8 cellular contexts compared by ENCODE assay signal in the genomic region with DNA sequence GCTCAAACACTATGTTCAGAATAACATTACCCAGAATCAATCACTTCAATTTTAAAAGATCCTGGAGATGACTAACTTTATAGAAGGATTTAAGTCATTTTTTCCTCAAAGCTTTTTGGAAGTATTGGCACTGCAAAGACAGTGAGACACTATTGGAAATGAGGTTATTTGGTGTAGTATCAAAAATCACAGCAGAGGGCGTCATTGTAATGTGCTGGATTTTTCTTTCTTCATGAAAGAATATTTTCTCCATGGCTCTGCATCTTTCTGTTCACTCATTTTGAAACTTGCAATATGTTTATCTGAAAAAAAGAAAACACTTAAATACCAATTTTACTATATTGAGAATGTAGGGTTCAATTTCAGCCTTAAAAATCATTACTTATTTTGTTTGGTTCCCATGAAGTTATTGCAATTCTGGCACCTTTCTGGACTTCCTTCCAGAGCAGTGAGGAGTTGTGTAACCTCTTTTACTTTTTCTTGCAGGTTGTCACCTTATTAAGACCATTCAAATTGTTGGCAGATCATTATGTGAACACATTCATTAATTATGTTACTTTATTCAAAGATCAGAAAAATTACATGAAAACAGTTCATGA. TPM values are rescaled to one million over a fixed set of nuclear protein-coding genes. Genes with fewer than 3 reads are reported as not detected.
DNase-seq lines count a peak whose midpoint lies in the region.

No MANE protein-coding gene starts in this region.

- DNase-seq in NCI-H82 (lab: John Stamatoyannopoulos, UW): peak; percentile 77
- DNase-seq in NCI-H82 treated with DMSO at 0.1 percent for 48 hours (lab: John Stamatoyannopoulos, UW; ENCODE audit: unreplicated experiment): no peak
- DNase-seq in NCI-H345 treated with DMSO at 0.1 percent for 48 hours (lab: John Stamatoyannopoulos, UW; ENCODE audit: unreplicated experiment): peak; percentile 10
- peak; percentile 73 for DNase-seq in dermis blood vessel endothelial cell
- DNase-seq in middle frontal gyrus (ENCODE audit: extremely low spot score, low spot score): peak; percentile 67
- no peak for DNase-seq in SIG-M5 treated with dmso at 0.1 percent for 504 hours (lab: John Stamatoyannopoulos, UW; ENCODE audit: unreplicated experiment)
- no peak for DNase-seq in GF-D8 (lab: John Stamatoyannopoulos, UW)
- no peak for DNase-seq in NK-92 (lab: John Stamatoyannopoulos, UW; ENCODE audit: unreplicated experiment)

RNA-seq across cellular contexts. Expression of a gene that starts 3.7 kb away (rescaled TPM):
- total RNA-seq in dermis blood vessel endothelial cell: not detected in 2 replicates

RNA-seq across cellular contexts. Expression of a gene that starts 49.7 kb away (rescaled TPM):
- 44.6 and 49.0 TPM in 2 replicates for total RNA-seq in dermis blood vessel endothelial cell

Comparison
In these comparisons a context has a peak if more than half of its experiments do, and no peak if none do; other contexts are left out.
1. DNase-seq: peak in NCI-H82 (single experiment), NCI-H345 treated with DMSO at 0.1 percent for 48 hours (single experiment), dermis blood vessel endothelial cell (single experiment) and middle frontal gyrus (single experiment); none in NCI-H82 treated with DMSO at 0.1 percent for 48 hours (single experiment), SIG-M5 treated with dmso at 0.1 percent for 504 hours (single experiment), GF-D8 (single experiment) and NK-92 (single experiment).